ENCODE assay signal across 24 cellular contexts in genomic region chr3:22980346-22980745, GRCh38.
DNase-seq lines count a peak whose midpoint lies in the region; ATAC-seq and TF ChIP-seq lines count a peak whose summit lies in the region.
"Had no signal": no experiment of that assay in that cellular context is flagged by ENCODE, and none has a peak within 500 bp of the region (broad histone marks: within the 10 kb centered on the region; RNA-seq: fewer than 3 reads in every experiment).

No MANE protein-coding gene starts in this region.

- no peaks in the 10 kb centered on the region for H3K9me3 Mint-ChIP-seq in MCF 10A (ENCODE audit: unreplicated experiment)

- H3K9ac ChIP-seq in skeletal muscle satellite cell (ENCODE audit: low read depth, low read length), result no peak overlapping the region

- no peak overlapping the region for H3K4me3 ChIP-seq in breast epithelium
- H3K4me3 ChIP-seq in right cardiac atrium (ENCODE audit: low read length), result no peak overlapping the region
- H3K4me3 ChIP-seq in skeletal muscle satellite cell (ENCODE audit: low read length), result no peak overlapping the region
- H3K4me3 ChIP-seq: GM12878, HAP-1, thoracic aorta had no signal

- TF ChIP-seq POLR2A in breast epithelium (IDR thresholded peaks at IDR 0.05), result no peak

- H3K9me3 ChIP-seq in breast epithelium (peaks cover 0 to 3% of the 10 kb centered on the region in 2 donors), right cardiac atrium (ENCODE audit: control insufficient read depth, low read length) (no peaks in the 10 kb centered on the region), skeletal muscle satellite cell (replicated peaks; ENCODE audit: low read length) (no peaks in the 10 kb centered on the region)
- H3K9me3 ChIP-seq: BE2C, HAP-1, thoracic aorta had no signal

- peaks cover 12% of the 10 kb centered on the region for H3K27me3 Mint-ChIP-seq in MCF 10A (ENCODE audit: insufficient read depth, unreplicated experiment)
- H3K27me3 Mint-ChIP-seq: natural killer cell treated with Interleukin-12 subunit alpha and Interleukin-12 subunit beta and Interleukin-15 and Interleukin-18, amount 100 ng/mL, for 72 hours had no signal

- TF ChIP-seq CTCF in MCF 10A (IDR thresholded peaks at IDR 0.05; ENCODE audit: unreplicated experiment) (no peak), breast epithelium (IDR thresholded peaks at IDR 0.05) (no peak)

- no peak overlapping the region for H3K4me3 Mint-ChIP-seq in MCF 10A (ENCODE audit: unreplicated experiment)
- H3K4me3 Mint-ChIP-seq: immature natural killer cell; natural killer cell treated with Interleukin-12 subunit alpha and Interleukin-12 subunit beta and Interleukin-15 and Interleukin-18, amount 100 ng/mL, for 72 hours had no signal

- no peaks in the 10 kb centered on the region for H3K36me3 Mint-ChIP-seq in MCF 10A (ENCODE audit: insufficient read depth, unreplicated experiment)
- H3K36me3 Mint-ChIP-seq: immature natural killer cell; natural killer cell treated with Interleukin-12 subunit alpha and Interleukin-12 subunit beta and Interleukin-15 and Interleukin-18, amount 100 ng/mL, for 72 hours had no signal

- no peak overlapping the region for H3K27ac ChIP-seq in breast epithelium
- H3K27ac ChIP-seq in right cardiac atrium (ENCODE audit: low read length), result no peak overlapping the region
- H3K27ac ChIP-seq: 22Rv1, epithelial cell of prostate, thoracic aorta had no signal

- CTCF ChIA-PET in MCF 10A (lab: Yijun Ruan, JAX), result interaction anchor here (0.6 kb wide), 1 partner anchor 323 kb away, joined by 3 read pairs; no protein-coding TSS in a partner anchor

- POLR2A ChIA-PET in MCF 10A (lab: Yijun Ruan, JAX), result interaction anchor here (0.6 to 1.1 kb wide), 2 partner anchors 17 to 769 kb away, joined by 3 to 5 read pairs; no protein-coding TSS in a partner anchor

- H3K27me3 ChIP-seq in breast epithelium (no peaks in the 10 kb centered on the region), right cardiac atrium (ENCODE audit: control insufficient read depth, insufficient read depth) (no peaks in the 10 kb centered on the region), skeletal muscle satellite cell (ENCODE audit: control insufficient read depth, insufficient read depth, low read length) (no peaks in the 10 kb centered on the region)
- H3K27me3 ChIP-seq: BE2C had no signal

- H3K36me3 ChIP-seq in breast epithelium, result no peaks in the 10 kb centered on the region
- H3K36me3 ChIP-seq in skeletal muscle satellite cell (ENCODE audit: insufficient read depth, low read length), result no peaks in the 10 kb centered on the region
- H3K36me3 ChIP-seq: BE2C, HAP-1, thoracic aorta had no signal

- intact Hi-C loops in MCF 10A (cut with micrococcal nuclease), result no loop called here
- intact Hi-C loops in breast epithelium (cut with DNase I; ENCODE audit: low total_unique reads), result loop anchor here (5.0 kb wide), 1 partner anchor 328 kb away; no protein-coding TSS in a partner anchor
- intact Hi-C loops in right cardiac atrium (cut with DNase I), result no loop called here

- peak; percentile 38 for DNase-seq in MCF 10A (ENCODE audit: unreplicated experiment)
- DNase-seq in breast epithelium (ENCODE audit: low spot score in 2 of 2), result no peak
- DNase-seq in astrocyte of the hippocampus (ENCODE audit: low read depth, low spot score), result peak; percentile 50
- DNase-seq in right cardiac atrium, result no peak
- no peak for DNase-seq in kidney tubule cell (ENCODE audit: low spot score)
- DNase-seq: anterior cingulate cortex, BE2C, Calu3, dermis blood vessel endothelial cell, immature natural killer cell, KBM-7, NCI-H1048, NCI-H2081, NCI-H69 had no signal

- no peak overlapping the region for H3K27ac Mint-ChIP-seq in MCF 10A (ENCODE audit: low read depth, unreplicated experiment)
- H3K27ac Mint-ChIP-seq: immature natural killer cell; natural killer cell treated with Interleukin-12 subunit alpha and Interleukin-12 subunit beta and Interleukin-15 and Interleukin-18, amount 100 ng/mL, for 72 hours had no signal

- peak overlapping the region; percentile 53 for H3K4me2 ChIP-seq in skeletal muscle satellite cell (ENCODE audit: low read length)

- H3K4me1 ChIP-seq in breast epithelium (no peaks in the 10 kb centered on the region), right cardiac atrium (ENCODE audit: control insufficient read depth, insufficient read depth, low read length) (peaks cover 2% of the 10 kb centered on the region), skeletal muscle satellite cell (ENCODE audit: control insufficient read depth, insufficient read depth, low read length) (peaks cover 2% of the 10 kb centered on the region)
- H3K4me1 ChIP-seq: BE2C, HAP-1 had no signal

- BruUV-seq in MCF 10A (replicated peaks; lab: Mats Ljungman, UMichigan), result no TSS peak

- H3K4me1 Mint-ChIP-seq in MCF 10A (ENCODE audit: insufficient read depth, unreplicated experiment), result peaks cover 7% of the 10 kb centered on the region
- H3K4me1 Mint-ChIP-seq: immature natural killer cell had no signal

- peak; percentile 41 to 66 for ATAC-seq in right cardiac atrium
- no peak for ATAC-seq in GM19467 (IDR thresholded peaks at IDR 0.05; ENCODE audit: unreplicated experiment)
- ATAC-seq in HG03108 (IDR thresholded peaks at IDR 0.05; ENCODE audit: unreplicated experiment), result no peak
- ATAC-seq: GM12878; natural killer cell treated with Interleukin-12 subunit alpha and Interleukin-12 subunit beta and Interleukin-15 and Interleukin-18, amount 100 ng/mL, for 72 hours; Panc1 had no signal

- WGBS in right cardiac atrium, result 47% methylated on average over 7 of the region's 7 CpGs

Comparison
In these comparisons a context has a peak if more than half of its experiments do, and no peak if none do; other contexts are left out.
1. DNase-seq: peak in MCF 10A (single experiment) and astrocyte of the hippocampus (single experiment); none in breast epithelium (0 of 2), right cardiac atrium (0 of 3) and kidney tubule cell (single experiment).
2. ATAC-seq: peak in right cardiac atrium (2 of 2); none in GM19467 (single experiment) and HG03108 (single experiment).